In genomic region chr6:73722318-73723060, GRCh38 we compare ENCODE assay signal across 8 cellular contexts. TPM values are rescaled to one million over a fixed set of nuclear protein-coding genes. Genes with fewer than 3 reads are reported as not detected.
A peak's percentile ranks its signal among the peaks of the same experiment; 100 is the strongest.
DNase-seq lines count a peak whose midpoint lies in the region; ATAC-seq and TF ChIP-seq lines count a peak whose summit lies in the region.

No MANE protein-coding gene starts in this region.

- H3K36me3 ChIP-seq in HCT116 (ENCODE audit: control insufficient read depth in 1 of 2, insufficient read depth in 2 of 2, low read length in 2 of 2) (no peaks in the 10 kb centered on the region), SJCRH30 (no peaks in the 10 kb centered on the region), H7 (replicated peaks; ENCODE audit: control insufficient read depth, insufficient read depth, low read length) (no peaks in the 10 kb centered on the region), MM.1S (replicated peaks; ENCODE audit: insufficient read depth, low read length) (no peaks in the 10 kb centered on the region)

- BruUV-seq in HCT116 (replicated peaks; lab: Mats Ljungman, UMichigan) = no TSS peak

- H3F3A ChIP-seq in MM.1S (ENCODE audit: insufficient read depth, low read length) = no peaks in the 10 kb centered on the region

- no peak overlapping the region for H2AFZ ChIP-seq in HCT116 (ENCODE audit: low read depth, low read length, poor library complexity, severe bottlenecking)
- no peak overlapping the region for H2AFZ ChIP-seq in MM.1S (ENCODE audit: low read length)

- CTCF ChIA-PET in HCT116 (lab: Charles Lee) = interaction anchor here (1.1 to 1.9 kb wide), 2 partner anchors 11 to 17 kb away, joined by 4 to 6 read pairs; no protein-coding TSS in a partner anchor

- H3K9me2 ChIP-seq in HCT116 (ENCODE audit: insufficient read depth) (no peaks in the 10 kb centered on the region), MM.1S (replicated peaks; ENCODE audit: insufficient read depth, low read length) (no peaks in the 10 kb centered on the region)

- peak overlapping the region; percentile 33 for H3K4me2 ChIP-seq in HCT116 (ENCODE audit: low read length)
- no peak overlapping the region for H3K4me2 ChIP-seq in MM.1S (ENCODE audit: low read depth, low read length)

- no peaks in the 10 kb centered on the region for H3K79me2 ChIP-seq in HCT116 (ENCODE audit: insufficient read depth, low read length)
- H3K79me2 ChIP-seq in MM.1S (ENCODE audit: low read length) = no peaks in the 10 kb centered on the region

- DNase-seq in HCT116 (ENCODE audit: low read depth, low spot score) = no peak
- peak; percentile 84 for DNase-seq in NOMO-1 treated with DMSO at 0.1 percent for 48 hours (lab: John Stamatoyannopoulos, UW; ENCODE audit: unreplicated experiment)
- DNase-seq in fibroblast of mammary gland (ENCODE audit: low read depth) = peak; percentile 98
- DNase-seq in NCI-H2227 (lab: John Stamatoyannopoulos, UW; ENCODE audit: unreplicated experiment) = no peak
- DNase-seq in SJCRH30 = no peak
- DNase-seq in H7 = no peak
- no peak for DNase-seq in MM.1S

- 0 out of 2 replicates have a peak overlapping the region, but pooled peaks have one; percentile 10 for H3K9ac ChIP-seq in HCT116 (ENCODE audit: low read length)
- no peak overlapping the region for H3K9ac ChIP-seq in MM.1S (ENCODE audit: low read length)

- TF ChIP-seq POLR2A in HCT116 (IDR thresholded peaks at IDR 0.05; ENCODE audit: borderline replicate concordance, extremely low read depth, insufficient read depth, insufficient read length) = no peak

- H3K9me3 ChIP-seq in HCT116 (ENCODE audit: control insufficient read depth in 1 of 2, insufficient read depth in 1 of 2, low read depth in 1 of 2, low read length in 2 of 2) = no peaks in the 10 kb centered on the region
- H3K9me3 ChIP-seq in SJCRH30 (replicated peaks) = no peaks in the 10 kb centered on the region
- H3K9me3 ChIP-seq in MM.1S (replicated peaks; ENCODE audit: insufficient read depth, low read length) = no peaks in the 10 kb centered on the region

- ATAC-seq in GM18498 (IDR thresholded peaks at IDR 0.05; ENCODE audit: unreplicated experiment) (peak; percentile 73), HCT116 (peak; percentile 62; the same call in 1 of the 2 replicates)

- H4K20me1 ChIP-seq in HCT116 (ENCODE audit: insufficient read depth) (no peaks in the 10 kb centered on the region), MM.1S (ENCODE audit: insufficient read depth, low read length) (no peaks in the 10 kb centered on the region)

- H3K27me3 ChIP-seq in HCT116 (ENCODE audit: insufficient read depth, low read length) (no peaks in the 10 kb centered on the region), SJCRH30 (no peaks in the 10 kb centered on the region), H7 (ENCODE audit: control insufficient read depth, insufficient read depth, low read length) (no peaks in the 10 kb centered on the region), MM.1S (replicated peaks; ENCODE audit: insufficient read depth, low read length) (no peaks in the 10 kb centered on the region)

- H3K4me1 ChIP-seq in HCT116 (ENCODE audit: control insufficient read depth in 1 of 2, insufficient read depth in 2 of 2, low read length in 2 of 2) (peaks cover 7 to 19% of the 10 kb centered on the region in 2 experiments; a peak in 3 of 4 replicates), SJCRH30 (no peaks in the 10 kb centered on the region), MM.1S (ENCODE audit: low read length) (no peaks in the 10 kb centered on the region)

- H3K27ac ChIP-seq in HCT116 (ENCODE audit: low read depth, low read length) = peak overlapping the region; percentile 0; the same call in 1 of the 2 replicates
- no peak overlapping the region for H3K27ac ChIP-seq in SJCRH30
- H3K27ac ChIP-seq in MM.1S (ENCODE audit: low read length) = no peak overlapping the region

- POLR2A ChIA-PET in HCT116 (lab: Charles Lee) = no interaction called here

- RAD21 ChIA-PET in HCT116 (lab: Charles Lee; ENCODE audit: low non-redundant PET in 1 of 2, low total read pairs in 2 of 2, uncharacterized antibody in 2 of 2, unreplicated experiment in 2 of 2) = no interaction called here

- intact Hi-C loops in HCT116 (cut with micrococcal nuclease) = no loop called here

- no peak for TF ChIP-seq RAD21 in HCT116 (IDR thresholded peaks at IDR 0.05; ENCODE audit: low read depth)

- TF ChIP-seq CTCF in HCT116 (IDR thresholded peaks at IDR 0.05 in 2 of 3, conservative IDR thresholded peaks at IDR 0.05 in 1 of 3; ENCODE audit: borderline replicate concordance in 1 of 3, insufficient read depth in 1 of 3, low read depth in 2 of 3, low read length in 2 of 3) (no peak), fibroblast of mammary gland (conservative IDR thresholded peaks at IDR 0.05; ENCODE audit: control insufficient read depth, insufficient read depth, low read depth, low read length) (no peak), MM.1S (IDR thresholded peaks at IDR 0.05; ENCODE audit: low read length) (no peak)

- no peak overlapping the region for H3K4me3 ChIP-seq in HCT116 (replicated peaks in 1 of 2; ENCODE audit: low read depth in 1 of 2, low read length in 2 of 2)
- H3K4me3 ChIP-seq in fibroblast of mammary gland (ENCODE audit: control insufficient read depth, low read depth, low read length) = no peak overlapping the region
- no peak overlapping the region for H3K4me3 ChIP-seq in SJCRH30
- no peak overlapping the region for H3K4me3 ChIP-seq in H7 (ENCODE audit: insufficient read depth, low read depth, low read length)
- no peak overlapping the region for H3K4me3 ChIP-seq in MM.1S (ENCODE audit: low read length)

TF ChIP-seq in HCT116, 20 proteins besides CTCF, POLR2A, EP300 and RAD21:
- TF ChIP-seq FOSL1 (IDR thresholded peaks at IDR 0.05; ENCODE audit: low read depth) = peak; percentile 29; the same call in 1 of the 2 replicates
- no peak for TF ChIP-seq EZH2 (IDR thresholded peaks at IDR 0.05)

RNA-seq across cellular contexts. Expression of gene CD109, which starts 26.5 kb away (rescaled TPM):
- total RNA-seq in HCT116 (2021; ENCODE audit: unreplicated experiment) = 42.1 TPM
- polyA plus RNA-seq in HCT116 (2012) = 7.5 and 10.2 TPM in 2 replicates
- 4.7 and 4.9 TPM in 2 replicates for total RNA-seq in SJCRH30 (2014; rRNA removed; shearing (Covaris generic))
- 1.3 and 1.4 TPM in 2 replicates for total RNA-seq in H7 (2014; rRNA removed; shearing (Covaris generic))

Comparison
In these comparisons a context has a peak if more than half of its experiments do, and no peak if none do; other contexts are left out.
1. DNase-seq: peak in NOMO-1 treated with DMSO at 0.1 percent for 48 hours (single experiment) and fibroblast of mammary gland (single experiment); none in HCT116 (single experiment), NCI-H2227 (single experiment), SJCRH30 (0 of 2), H7 (single experiment) and MM.1S (single experiment).